In the genomic region with DNA sequence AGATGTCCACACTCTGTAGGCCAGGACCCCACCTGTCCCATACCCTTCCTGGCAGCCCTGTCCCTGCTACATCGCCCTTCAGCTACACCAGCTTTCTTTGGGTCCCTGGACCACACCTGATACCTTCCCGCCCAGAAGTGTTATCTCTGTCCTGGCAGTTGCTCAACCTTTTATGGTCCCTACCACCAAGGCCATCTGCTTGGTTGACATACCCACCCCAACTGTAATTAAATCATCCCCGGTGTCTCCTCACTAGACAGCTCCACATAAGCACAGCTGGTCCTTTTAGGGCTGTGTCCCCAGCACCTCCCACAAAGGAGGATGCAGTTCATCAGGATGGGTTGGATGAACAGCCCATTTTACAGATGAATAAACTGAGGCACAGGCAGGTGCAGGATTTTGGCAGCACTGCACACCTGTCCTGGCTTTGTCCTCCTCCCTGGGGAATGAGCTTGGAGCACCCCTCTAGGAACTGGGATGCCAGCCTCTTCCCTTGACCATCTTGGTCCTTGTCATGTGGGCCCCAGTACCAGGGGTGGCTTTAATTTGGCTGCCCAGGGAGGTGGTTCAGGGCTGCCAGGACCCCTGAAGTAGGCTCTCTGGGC, we compare ENCODE assay signal across 10 cellular contexts. TPM values are rescaled to one million over a fixed set of nuclear protein-coding genes. Genes with fewer than 3 reads are reported as not detected.
A peak's percentile ranks its signal among the peaks of the same experiment; 100 is the strongest.
DNase-seq lines count a peak whose midpoint lies in the region; FAIRE-seq and TF ChIP-seq lines count a peak whose summit lies in the region.
"Had no signal": no experiment of that assay in that cellular context is flagged by ENCODE, and none has a peak within 500 bp of the region (broad histone marks: within the 10 kb centered on the region; RNA-seq: fewer than 3 reads in every experiment).

No MANE protein-coding gene starts in this region.

- H3K36me3 ChIP-seq in MM.1S (replicated peaks; ENCODE audit: insufficient read depth, low read length): no peaks in the 10 kb centered on the region

- no peak for TF ChIP-seq CTCF in MM.1S (IDR thresholded peaks at IDR 0.05; ENCODE audit: low read length)

- H3K4me1 Mint-ChIP-seq in activated naive CD8-positive, alpha-beta T cell treated with anti-CD3 and anti-CD28 coated beads for 36 hours: peaks cover 28% of the 10 kb centered on the region

- no peaks in the 10 kb centered on the region for H3K27me3 Mint-ChIP-seq in activated naive CD8-positive, alpha-beta T cell treated with anti-CD3 and anti-CD28 coated beads for 36 hours

- no peaks in the 10 kb centered on the region for H3K27me3 ChIP-seq in MM.1S (replicated peaks; ENCODE audit: insufficient read depth, low read length)
- H3K27me3 ChIP-seq: ascending aorta, pancreas had no signal

- peak; percentile 35 for FAIRE-seq in GM19239 (lab: Jason Lieb, UNC)
- FAIRE-seq: G401.6, pancreas had no signal

- no peak overlapping the region for H3K4me3 ChIP-seq in MM.1S (ENCODE audit: low read length)
- H3K4me3 ChIP-seq: ascending aorta, lower lobe of right lung, pancreas had no signal

- no peaks in the 10 kb centered on the region for H3K4me1 ChIP-seq in MM.1S (ENCODE audit: low read length)
- H3K4me1 ChIP-seq: ascending aorta, pancreas had no signal

- H3K79me2 ChIP-seq in MM.1S (ENCODE audit: low read length): peaks cover 68% of the 10 kb centered on the region

- no peak overlapping the region for H3K4me2 ChIP-seq in MM.1S (ENCODE audit: low read depth, low read length)

- H3F3A ChIP-seq in MM.1S (ENCODE audit: insufficient read depth, low read length): no peaks in the 10 kb centered on the region

- no peak overlapping the region for H3K9ac ChIP-seq in MM.1S (ENCODE audit: low read length)

- peak overlapping the region; percentile 47 for H3K27ac Mint-ChIP-seq in activated naive CD8-positive, alpha-beta T cell treated with anti-CD3 and anti-CD28 coated beads for 36 hours

- no peaks in the 10 kb centered on the region for H3K9me3 ChIP-seq in MM.1S (replicated peaks; ENCODE audit: insufficient read depth, low read length)
- H3K9me3 ChIP-seq: ascending aorta, lower lobe of right lung, pancreas had no signal

- H3K36me3 Mint-ChIP-seq in activated naive CD8-positive, alpha-beta T cell treated with anti-CD3 and anti-CD28 coated beads for 36 hours: peaks cover 13% of the 10 kb centered on the region

- H3K27ac ChIP-seq in MM.1S (ENCODE audit: low read length): no peak overlapping the region
- H3K27ac ChIP-seq: ascending aorta, lower lobe of right lung, pancreas had no signal

- H3K4me3 Mint-ChIP-seq in activated naive CD8-positive, alpha-beta T cell treated with anti-CD3 and anti-CD28 coated beads for 36 hours: no peak overlapping the region

- no peaks in the 10 kb centered on the region for H3K9me2 ChIP-seq in MM.1S (replicated peaks; ENCODE audit: insufficient read depth, low read length)

- no peak overlapping the region for H2AFZ ChIP-seq in MM.1S (ENCODE audit: low read length)

- DNase-seq in GM19239 (ENCODE audit: insufficient read length, low spot score) (no peak), nucleus accumbens (lab: John Stamatoyannopoulos, UW) (no peak), MM.1S (no peak)
- DNase-seq in activated naive CD8-positive, alpha-beta T cell treated with anti-CD3 and anti-CD28 coated beads for 36 hours: no peak
- DNase-seq: glutamatergic neuron; lower lobe of right lung; pancreas; stimulated activated CD4-positive, alpha-beta T cell treated with anti-CD3 and anti-CD28 coated beads, Interleukin-1b, Interleukin-23, amount 100 ng/mL, for 48 hours had no signal

- no peaks in the 10 kb centered on the region for H4K20me1 ChIP-seq in MM.1S (ENCODE audit: insufficient read depth, low read length)

- no peaks in the 10 kb centered on the region for H3K9me3 Mint-ChIP-seq in activated naive CD8-positive, alpha-beta T cell treated with anti-CD3 and anti-CD28 coated beads for 36 hours

RNA-seq across cellular contexts. Expression of gene NACC1, which starts 12.9 kb away (rescaled TPM):
- 10 to 100 TPM; 81.2 to 83.8 TPM for total RNA-seq in activated naive CD8-positive, alpha-beta T cell treated with anti-CD3 and anti-CD28 coated beads for 36 hours

RNA-seq across cellular contexts. Expression of gene TRMT1, which starts 14.4 kb away (rescaled TPM):
- total RNA-seq in activated naive CD8-positive, alpha-beta T cell treated with anti-CD3 and anti-CD28 coated beads for 36 hours: 100 to 1,000 TPM; 114 TPM

RNA-seq across cellular contexts. Expression of gene STX10, which starts 19.2 kb away (rescaled TPM):
- 10 to 100 TPM; 53.3 to 55.0 TPM for total RNA-seq in activated naive CD8-positive, alpha-beta T cell treated with anti-CD3 and anti-CD28 coated beads for 36 hours

RNA-seq across cellular contexts. Expression of gene IER2, which starts 19.2 kb away (rescaled TPM):
- total RNA-seq in activated naive CD8-positive, alpha-beta T cell treated with anti-CD3 and anti-CD28 coated beads for 36 hours: 100 to 1,000 TPM; 128 to 132 TPM

RNA-seq across cellular contexts. Expression of gene LYL1, which starts 28.3 kb away (rescaled TPM):
- total RNA-seq in activated naive CD8-positive, alpha-beta T cell treated with anti-CD3 and anti-CD28 coated beads for 36 hours: 1 to 10 TPM; 2.6 to 2.9 TPM
